23 cellular contexts compared by ENCODE assay signal in the genomic region with DNA sequence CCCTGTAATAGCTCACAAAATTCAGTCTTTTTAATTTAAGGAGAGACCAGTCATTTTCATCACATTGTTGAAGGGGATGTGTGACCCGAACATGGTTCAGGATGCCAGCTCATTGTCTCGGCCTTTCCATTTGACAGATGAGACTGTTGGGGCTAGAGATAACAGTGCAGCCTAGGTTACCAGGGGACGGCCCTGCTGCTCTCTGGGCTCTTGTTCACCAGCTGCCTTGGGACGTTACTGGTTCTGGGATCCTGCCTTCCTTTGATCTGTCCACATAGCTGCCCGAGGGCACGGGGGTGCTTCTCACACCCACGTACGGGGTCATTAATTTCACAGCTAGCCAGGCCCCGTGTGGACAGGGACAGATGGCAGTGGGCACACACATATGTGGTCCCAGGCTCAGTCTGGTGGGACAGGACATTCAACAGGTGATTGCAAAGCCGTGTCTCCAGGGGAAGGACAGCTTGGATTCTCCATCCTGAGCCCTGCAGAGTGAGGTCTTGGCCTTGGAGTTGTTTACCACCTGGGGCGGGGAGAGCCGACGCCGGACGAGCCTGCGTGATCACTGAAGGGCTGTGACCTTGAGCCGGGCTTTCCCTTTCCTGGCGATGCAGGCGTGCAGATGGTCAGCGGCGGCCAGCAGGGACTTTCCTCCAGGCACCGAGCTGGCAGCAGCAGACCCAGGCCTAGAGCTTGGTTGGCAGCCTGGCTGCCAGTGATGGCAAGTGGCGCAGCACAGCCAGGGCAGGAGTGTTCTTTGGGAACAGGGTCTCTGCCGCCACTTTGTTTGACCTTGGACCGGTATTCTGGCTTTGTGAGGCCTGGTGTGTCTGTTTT. TPM values are rescaled to one million over a fixed set of nuclear protein-coding genes. Genes with fewer than 3 reads are reported as not detected.
DNase-seq lines count a peak whose midpoint lies in the region; ATAC-seq and TF ChIP-seq lines count a peak whose summit lies in the region.
"Had no signal": no experiment of that assay in that cellular context is flagged by ENCODE, and none has a peak within 500 bp of the region (broad histone marks: within the 10 kb centered on the region; RNA-seq: fewer than 3 reads in every experiment).

No MANE protein-coding gene starts in this region.

- WGBS in ovary, 3 donors, result 19 to 36% (median 29%) methylated on average over 25 of the region's 25 CpGs

- peak; percentile 47 for ATAC-seq in left ventricle myocardium superior
- no peak for ATAC-seq in activated naive CD8-positive, alpha-beta T cell treated with anti-CD3 and anti-CD28 coated beads, Interleukin-2, amount 50 U/mL, for 24 hours
- ATAC-seq: effector memory CD8-positive, alpha-beta T cell had no signal

- H3K4me3 Mint-ChIP-seq in activated naive CD8-positive, alpha-beta T cell treated with anti-CD3 and anti-CD28 coated beads, Interleukin-2, amount 50 U/mL, for 24 hours, result no peak overlapping the region
- H3K4me3 Mint-ChIP-seq: activated CD4-positive, alpha-beta T cell treated with anti-CD3 and anti-CD28 coated beads, Interleukin-2, amount 10 ng/mL, durations not matched to agents 7 days and 5 days; activated naive CD4-positive, alpha-beta T cell treated with anti-CD3 and anti-CD28 coated beads, Interleukin-2, amount 50 U/mL, for 24 hours; effector memory CD8-positive, alpha-beta T cell; neural crest cell had no signal

- no peak overlapping the region for H3K4me3 ChIP-seq in ovary
- H3K4me3 ChIP-seq: BLaER1, esophagus squamous epithelium had no signal

- peak overlapping the region; percentile 60 to 76 for H3K27ac ChIP-seq in ovary
- H3K27ac ChIP-seq: BLaER1 had no signal

- in situ Hi-C loops in G401 (cut with HindIII; ENCODE audit: low sequenced_read_pairs), result loop anchor here (25.0 kb wide), 1 partner anchor 106 kb away; no protein-coding TSS in a partner anchor

- intact Hi-C loops in left ventricle myocardium superior (cut with micrococcal nuclease) (loop anchor here (5.0 kb wide), 1 partner anchor 136 kb away; no protein-coding TSS in a partner anchor), ovary (cut with DNase I) (loop anchor here (5.0 to 10.0 kb wide), 4 partner anchors 131 to 241 kb away; partner anchors contain the start of gene ARHGAP35 (in 1 of the 4))

- no peaks in the 10 kb centered on the region for H3K9me3 ChIP-seq in ovary
- H3K9me3 ChIP-seq: BLaER1, esophagus squamous epithelium had no signal

- no peak for TF ChIP-seq POLR2A in ovary (IDR thresholded peaks at IDR 0.05)

- H3K27ac Mint-ChIP-seq in activated naive CD8-positive, alpha-beta T cell treated with anti-CD3 and anti-CD28 coated beads, Interleukin-2, amount 50 U/mL, for 24 hours, result no peak overlapping the region
- H3K27ac Mint-ChIP-seq: activated CD4-positive, alpha-beta T cell treated with anti-CD3 and anti-CD28 coated beads, Interleukin-2, amount 10 ng/mL, durations not matched to agents 7 days and 5 days; activated naive CD4-positive, alpha-beta T cell treated with anti-CD3 and anti-CD28 coated beads, Interleukin-2, amount 50 U/mL, for 24 hours; progenitor cell of endocrine pancreas had no signal

- peaks cover 10% of the 10 kb centered on the region for H3K4me1 Mint-ChIP-seq in activated naive CD8-positive, alpha-beta T cell treated with anti-CD3 and anti-CD28 coated beads, Interleukin-2, amount 50 U/mL, for 24 hours

- no peaks in the 10 kb centered on the region for H3K27me3 Mint-ChIP-seq in activated naive CD8-positive, alpha-beta T cell treated with anti-CD3 and anti-CD28 coated beads, Interleukin-2, amount 50 U/mL, for 24 hours
- H3K27me3 Mint-ChIP-seq: activated CD4-positive, alpha-beta T cell treated with anti-CD3 and anti-CD28 coated beads, Interleukin-2, amount 10 ng/mL, durations not matched to agents 7 days and 5 days; activated naive CD4-positive, alpha-beta T cell treated with anti-CD3 and anti-CD28 coated beads, Interleukin-2, amount 50 U/mL, for 24 hours; effector memory CD8-positive, alpha-beta T cell; progenitor cell of endocrine pancreas had no signal

- H3K9me3 Mint-ChIP-seq in activated naive CD8-positive, alpha-beta T cell treated with anti-CD3 and anti-CD28 coated beads, Interleukin-2, amount 50 U/mL, for 24 hours, result no peaks in the 10 kb centered on the region
- H3K9me3 Mint-ChIP-seq: activated CD4-positive, alpha-beta T cell treated with anti-CD3 and anti-CD28 coated beads, Interleukin-2, amount 10 ng/mL, durations not matched to agents 7 days and 5 days; activated naive CD4-positive, alpha-beta T cell treated with anti-CD3 and anti-CD28 coated beads, Interleukin-2, amount 50 U/mL, for 24 hours; effector memory CD8-positive, alpha-beta T cell; neural crest cell had no signal

- TF ChIP-seq CTCF in ovary (IDR thresholded peaks at IDR 0.05), result peak in 1 of 3 donors; percentile 10

- TF ChIP-seq EP300 in ovary (IDR thresholded peaks at IDR 0.05), result no peak

- H3K36me3 ChIP-seq in ovary, result no peaks in the 10 kb centered on the region

- no peaks in the 10 kb centered on the region for H3K27me3 ChIP-seq in ovary
- H3K27me3 ChIP-seq: BLaER1, esophagus squamous epithelium had no signal

- DNase-seq in G401 (ENCODE audit: low spot score), result peak; percentile 70
- peak; percentile 64 for DNase-seq in cerebellum (ENCODE audit: low spot score)
- peak; percentile 76 for DNase-seq in left ventricle myocardium superior
- DNase-seq in ovary, result peak; percentile 77 to 89 (median 81)
- no peak for DNase-seq in NCI-H1694 treated with DMSO at 0.1 percent for 48 hours (lab: John Stamatoyannopoulos, UW)
- no peak for DNase-seq in activated naive CD8-positive, alpha-beta T cell treated with anti-CD3 and anti-CD28 coated beads, Interleukin-2, amount 50 U/mL, for 24 hours
- no peak for DNase-seq in epidermal melanocyte (ENCODE audit: insufficient read length, low spot score)
- DNase-seq in DMS153 (lab: John Stamatoyannopoulos, UW), result no peak
- DNase-seq: activated CD4-positive, alpha-beta T cell treated with anti-CD3 and anti-CD28 coated beads, Interleukin-2, amount 10 ng/mL, durations not matched to agents 7 days and 5 days; effector memory CD8-positive, alpha-beta T cell; esophagus squamous epithelium; GF-D8; GOT3; Kasumi-1; NCI-H1930; NCI-H226; small intestine; stimulated activated CD4-positive, alpha-beta T cell treated with anti-CD3 and anti-CD28 coated beads, Interleukin-2, amount 100 ng/mL, for 24 hours; T1000 had no signal

- H3K36me3 Mint-ChIP-seq in activated naive CD8-positive, alpha-beta T cell treated with anti-CD3 and anti-CD28 coated beads, Interleukin-2, amount 50 U/mL, for 24 hours (ENCODE audit: low read depth), result no peaks in the 10 kb centered on the region
- H3K36me3 Mint-ChIP-seq: activated naive CD4-positive, alpha-beta T cell treated with anti-CD3 and anti-CD28 coated beads, Interleukin-2, amount 50 U/mL, for 24 hours had no signal

- H3K4me1 ChIP-seq in ovary (ENCODE audit: insufficient read depth), result peaks cover 24% of the 10 kb centered on the region

RNA-seq across cellular contexts. Expression of gene NPAS1, which starts 26.7 kb away (rescaled TPM):
- 5.2 and 7.7 TPM in 2 replicates for total RNA-seq in G401 (2014; rRNA removed; shearing (Covaris generic))
- total RNA-seq in cerebellum (0.36 TPM), left ventricle myocardium superior (0.32 TPM), ovary (under 1 TPM in 4 of 7 donors, not detected in 3; 0.15 to 0.57 (median 0.35) TPM)
- polyA plus RNA-seq in ovary, result under 1 TPM in 1 of 2 donors, not detected in 1; 0.31 TPM
- total RNA-seq: activated CD4-positive, alpha-beta T cell treated with anti-CD3 and anti-CD28 coated beads, Interleukin-2, amount 10 ng/mL, durations not matched to agents 7 days and 5 days had no signal

RNA-seq across cellular contexts. Expression of gene TMEM160, which starts 55.5 kb away (rescaled TPM):
- total RNA-seq in G401 (2014; rRNA removed; shearing (Covaris generic)), result 170 and 258 TPM in 2 replicates
- total RNA-seq in cerebellum (12.2 TPM), left ventricle myocardium superior (31.6 TPM), ovary (10 to 100 TPM; 13.9 to 49.1 (median 19.3) TPM)
- 1 to 10 TPM in 1 of 2 donors, not detected in 1; 8.6 TPM for polyA plus RNA-seq in ovary

Comparison
In these comparisons a context has a peak if more than half of its experiments do, and no peak if none do; other contexts are left out.
1. DNase-seq: peak in G401 (single experiment), cerebellum (single experiment), left ventricle myocardium superior (single experiment) and ovary (5 of 5); none in NCI-H1694 treated with DMSO at 0.1 percent for 48 hours (single experiment), activated naive CD8-positive, alpha-beta T cell treated with anti-CD3 and anti-CD28 coated beads, Interleukin-2, amount 50 U/mL, for 24 hours (single experiment), epidermal melanocyte (single experiment) and DMS153 (single experiment).